14 cellular contexts compared by ENCODE assay signal in the genomic region with DNA sequence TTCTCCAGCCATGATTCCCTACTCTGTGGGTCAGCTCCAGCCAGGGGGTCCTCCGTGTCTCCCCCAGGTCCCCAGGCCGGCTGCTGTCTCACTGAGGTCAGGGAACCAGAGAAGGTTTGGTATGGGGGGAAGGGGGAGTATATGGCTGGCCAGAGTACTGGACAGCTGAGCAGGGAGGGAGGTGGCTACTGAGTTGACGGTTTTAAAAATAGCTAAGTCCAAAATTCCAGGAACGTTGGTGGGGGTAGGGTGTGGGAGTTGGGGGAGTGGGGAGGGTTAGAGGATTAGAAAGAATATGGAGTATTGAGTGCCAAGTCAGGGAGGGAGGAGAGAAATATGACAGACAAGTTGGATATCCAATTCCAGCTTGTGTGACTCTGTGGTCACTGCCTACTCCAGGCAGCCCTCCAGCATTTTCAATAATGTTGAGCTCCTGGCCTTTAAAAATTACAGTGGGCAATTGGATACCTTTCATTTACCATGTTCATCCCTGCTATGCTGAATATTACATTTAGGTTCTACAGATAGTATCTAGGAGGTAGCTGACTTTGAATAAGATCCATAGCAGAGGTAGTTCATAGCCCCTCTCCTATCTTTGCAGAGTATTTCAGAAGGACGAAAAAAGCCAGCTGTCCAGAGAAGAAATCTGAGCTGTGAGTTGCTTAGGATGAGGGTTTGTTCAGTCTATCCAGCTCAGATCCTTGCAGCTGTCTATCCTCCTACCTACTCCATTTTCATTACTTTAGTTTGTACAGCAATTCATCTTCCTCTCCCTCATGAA. TPM values are rescaled to one million over a fixed set of nuclear protein-coding genes. Genes with fewer than 3 reads are reported as not detected.
"Had no signal": no experiment of that assay in that cellular context is flagged by ENCODE, and none has a peak within 500 bp of the region (broad histone marks: within the 10 kb centered on the region; RNA-seq: fewer than 3 reads in every experiment).

A gene with protein sequence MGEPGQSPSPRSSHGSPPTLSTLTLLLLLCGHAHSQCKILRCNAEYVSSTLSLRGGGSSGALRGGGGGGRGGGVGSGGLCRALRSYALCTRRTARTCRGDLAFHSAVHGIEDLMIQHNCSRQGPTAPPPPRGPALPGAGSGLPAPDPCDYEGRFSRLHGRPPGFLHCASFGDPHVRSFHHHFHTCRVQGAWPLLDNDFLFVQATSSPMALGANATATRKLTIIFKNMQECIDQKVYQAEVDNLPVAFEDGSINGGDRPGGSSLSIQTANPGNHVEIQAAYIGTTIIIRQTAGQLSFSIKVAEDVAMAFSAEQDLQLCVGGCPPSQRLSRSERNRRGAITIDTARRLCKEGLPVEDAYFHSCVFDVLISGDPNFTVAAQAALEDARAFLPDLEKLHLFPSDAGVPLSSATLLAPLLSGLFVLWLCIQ (minus strand): TSS at position 114 of the 781 bp plus-strand sequence. CDS start 1,504 bp downstream, outside the sequence.

- H3K36me3 ChIP-seq: ovary, tibial artery, uterus had no signal

- H3K4me1 ChIP-seq: uterus had no signal

- H3K27ac Mint-ChIP-seq: activated naive CD4-positive, alpha-beta T cell treated with anti-CD3 and anti-CD28 coated beads, Interleukin-2, amount 50 U/mL, for 24 hours; stimulated activated effector memory CD8-positive, alpha-beta T cell treated with anti-CD3 and anti-CD28 coated beads, Interleukin-12 subunit alpha, Interleukin-12 subunit beta, amount 100 ng/mL, for 72 hours had no signal

- H3K36me3 Mint-ChIP-seq: activated naive CD4-positive, alpha-beta T cell treated with anti-CD3 and anti-CD28 coated beads, Interleukin-2, amount 50 U/mL, for 24 hours; brain; stimulated activated effector memory CD8-positive, alpha-beta T cell treated with anti-CD3 and anti-CD28 coated beads, Interleukin-12 subunit alpha, Interleukin-12 subunit beta, amount 100 ng/mL, for 72 hours had no signal

- H3K4me3 ChIP-seq: ovary, smooth muscle cell, tibial artery, uterus had no signal

- DNase-seq: activated effector memory CD4-positive, alpha-beta T cell treated with Interleukin-2 at 50 U/mL for 16 hours; activated T-cell treated with anti-CD3 and anti-CD28 coated beads, Interleukin-2, amount 50 U/mL, for 1 hour; amniotic stem cell; effector memory CD4-positive, alpha-beta T cell; mesenchymal stem cell; ovary; tibial artery; uterus had no signal

- H3K9me3 ChIP-seq: ovary, tibial artery, uterus had no signal

- ATAC-seq: stimulated activated effector memory CD8-positive, alpha-beta T cell treated with anti-CD3 and anti-CD28 coated beads, Interleukin-12 subunit alpha, Interleukin-12 subunit beta, amount 100 ng/mL, for 72 hours had no signal

- H3K27me3 ChIP-seq: ovary, uterus had no signal

- H3K9me3 Mint-ChIP-seq: activated naive CD4-positive, alpha-beta T cell treated with anti-CD3 and anti-CD28 coated beads, Interleukin-2, amount 50 U/mL, for 24 hours; stimulated activated effector memory CD8-positive, alpha-beta T cell treated with anti-CD3 and anti-CD28 coated beads, Interleukin-12 subunit alpha, Interleukin-12 subunit beta, amount 100 ng/mL, for 72 hours had no signal

- H3K4me3 Mint-ChIP-seq: activated naive CD4-positive, alpha-beta T cell treated with anti-CD3 and anti-CD28 coated beads, Interleukin-2, amount 50 U/mL, for 24 hours; stimulated activated effector memory CD8-positive, alpha-beta T cell treated with anti-CD3 and anti-CD28 coated beads, Interleukin-12 subunit alpha, Interleukin-12 subunit beta, amount 100 ng/mL, for 72 hours had no signal

- H3K27ac ChIP-seq: ovary, tibial artery, uterus had no signal

RNA-seq across cellular contexts. Expression of the gene that starts here (rescaled TPM):
- total RNA-seq: ovary; smooth muscle cell; T-helper 1 cell treated with Interleukin-12 subunit alpha and Interleukin-12 subunit beta and Interleukin-4 antibody, amounts not matched to agents 30 ng/mL and 1 ng/mL, for 36 hours; uterus had no signal
- polyA plus RNA-seq: neural cell, ovary, smooth muscle cell had no signal
